ENCODE assay signal across 1 cellular context in the genomic region with DNA sequence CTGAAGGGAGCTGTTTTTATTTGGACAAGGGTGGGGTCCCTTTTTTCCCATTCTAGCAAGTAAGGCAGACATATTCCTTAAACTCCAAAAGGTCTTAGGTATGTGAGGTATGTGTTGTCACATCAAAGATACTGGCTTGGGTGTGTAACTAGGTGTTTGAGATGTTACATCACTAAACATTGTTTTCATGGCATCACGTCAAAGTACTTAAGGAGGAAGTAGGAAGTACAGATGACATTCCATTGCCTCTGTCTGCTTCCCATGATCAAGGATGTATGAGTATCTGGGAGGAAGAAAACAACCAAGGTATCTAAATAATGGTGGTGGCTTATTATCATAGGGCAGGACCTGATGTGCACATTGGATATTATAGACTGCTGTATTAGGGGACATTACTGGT.
TF ChIP-seq lines count a peak whose summit lies in the region.

No MANE protein-coding gene starts in this region.

TF ChIP-seq in IMR-90, 13 proteins besides CTCF, POLR2A, EP300 and RAD21 (continued from another document):
- TF ChIP-seq, protein P1, sequence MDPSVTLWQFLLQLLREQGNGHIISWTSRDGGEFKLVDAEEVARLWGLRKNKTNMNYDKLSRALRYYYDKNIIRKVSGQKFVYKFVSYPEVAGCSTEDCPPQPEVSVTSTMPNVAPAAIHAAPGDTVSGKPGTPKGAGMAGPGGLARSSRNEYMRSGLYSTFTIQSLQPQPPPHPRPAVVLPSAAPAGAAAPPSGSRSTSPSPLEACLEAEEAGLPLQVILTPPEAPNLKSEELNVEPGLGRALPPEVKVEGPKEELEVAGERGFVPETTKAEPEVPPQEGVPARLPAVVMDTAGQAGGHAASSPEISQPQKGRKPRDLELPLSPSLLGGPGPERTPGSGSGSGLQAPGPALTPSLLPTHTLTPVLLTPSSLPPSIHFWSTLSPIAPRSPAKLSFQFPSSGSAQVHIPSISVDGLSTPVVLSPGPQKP (IDR thresholded peaks at IDR 0.05; ENCODE audit: borderline replicate concordance, low read depth, low read length) = no peak
- TF ChIP-seq RCOR1 (IDR thresholded peaks at IDR 0.05; ENCODE audit: insufficient replicate concordance, low read length) (no peak), BHLHE40 (IDR thresholded peaks at IDR 0.05; ENCODE audit: low read depth, low read length) (no peak), MAFK (IDR thresholded peaks at IDR 0.05; ENCODE audit: low read depth, low read length) (no peak), MAZ (IDR thresholded peaks at IDR 0.05; ENCODE audit: borderline replicate concordance, low read depth, low read length) (no peak), MXI1 (IDR thresholded peaks at IDR 0.05; ENCODE audit: borderline replicate concordance, low read depth, low read length) (no peak), CEBPB (IDR thresholded peaks at IDR 0.05; ENCODE audit: low read depth, low read length) (no peak), CHD1 (IDR thresholded peaks at IDR 0.05; ENCODE audit: low read depth, low read length) (no peak)
- TF ChIP-seq, protein P2, sequence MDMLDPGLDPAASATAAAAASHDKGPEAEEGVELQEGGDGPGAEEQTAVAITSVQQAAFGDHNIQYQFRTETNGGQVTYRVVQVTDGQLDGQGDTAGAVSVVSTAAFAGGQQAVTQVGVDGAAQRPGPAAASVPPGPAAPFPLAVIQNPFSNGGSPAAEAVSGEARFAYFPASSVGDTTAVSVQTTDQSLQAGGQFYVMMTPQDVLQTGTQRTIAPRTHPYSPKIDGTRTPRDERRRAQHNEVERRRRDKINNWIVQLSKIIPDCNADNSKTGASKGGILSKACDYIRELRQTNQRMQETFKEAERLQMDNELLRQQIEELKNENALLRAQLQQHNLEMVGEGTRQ (IDR thresholded peaks at IDR 0.05; ENCODE audit: low read depth, low read length) = no peak
